ENCODE assay signal across 24 cellular contexts in the genomic region with DNA sequence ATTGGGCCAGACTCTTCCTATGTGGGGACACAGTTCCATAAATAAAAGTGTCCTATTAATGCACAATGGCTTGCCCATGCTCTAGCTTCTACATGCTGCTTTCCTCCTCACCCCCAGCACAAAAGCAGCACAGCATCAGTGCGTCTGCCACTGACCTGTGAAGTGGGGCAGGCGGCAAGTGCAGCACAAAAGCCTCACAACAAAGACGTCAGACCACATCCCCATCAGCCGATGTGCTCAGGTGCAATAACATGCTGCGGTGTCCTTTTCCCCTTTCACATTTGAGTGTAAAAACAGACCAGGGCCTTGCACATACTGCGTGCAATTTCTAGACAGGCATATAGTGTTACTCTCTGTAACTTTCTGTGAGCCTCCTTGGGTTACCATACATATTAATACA. TPM values are rescaled to one million over a fixed set of nuclear protein-coding genes. Genes with fewer than 3 reads are reported as not detected.
DNase-seq lines count a peak whose midpoint lies in the region; ATAC-seq and TF ChIP-seq lines count a peak whose summit lies in the region.
"Had no signal": no experiment of that assay in that cellular context is flagged by ENCODE, and none has a peak within 500 bp of the region (broad histone marks: within the 10 kb centered on the region; RNA-seq: fewer than 3 reads in every experiment).

No MANE protein-coding gene starts in this region.

- TF ChIP-seq CTCF in CD8-positive, alpha-beta T cell (IDR thresholded peaks at IDR 0.05) = no peak
- no peak for TF ChIP-seq CTCF in MM.1S (IDR thresholded peaks at IDR 0.05; ENCODE audit: low read length)

- DNase-seq in CD8-positive, alpha-beta T cell = peak in 4 of 7 experiments; percentile 15 to 68 (median 46)
- DNase-seq in MM.1S (peak; percentile 84), T-helper 17 cell (no peak), NCI-H524 (lab: John Stamatoyannopoulos, UW) (no peak), amniotic stem cell (lab: John Stamatoyannopoulos, UW) (no peak)
- no peak for DNase-seq in naive thymus-derived CD4-positive, alpha-beta T cell
- no peak for DNase-seq in stimulated activated CD4-positive, alpha-beta T cell treated with anti-CD3 and anti-CD28 coated beads, Interleukin-4, amount 100 ng/mL, for 4 hours
- DNase-seq: activated CD4-positive, alpha-beta T cell treated with anti-CD3 and anti-CD28 coated beads for 48 hours; activated effector memory CD4-positive, alpha-beta T cell treated with anti-CD3 and anti-CD28 coated beads, Interleukin-2, amount 50 U/mL, for 16 hours; GF-D8; MG63; NCI-H146; NCI-H226; NCI-H774; OCI-M1; SHP77; stimulated activated naive CD4-positive, alpha-beta T cell treated with Interleukin-2 at 50 U/mL for 16 hours; T-helper 1 cell had no signal

- peaks cover 7% of the 10 kb centered on the region for H3K4me1 ChIP-seq in CD8-positive, alpha-beta T cell (ENCODE audit: insufficient read depth, low read length)
- H3K4me1 ChIP-seq in MM.1S (ENCODE audit: low read length) = peaks cover 6% of the 10 kb centered on the region; the same call in 1 of the 2 replicates
- H3K4me1 ChIP-seq in naive thymus-derived CD4-positive, alpha-beta T cell (ENCODE audit: control insufficient read depth in 2 of 2, insufficient read depth in 2 of 2, low read length in 2 of 2) = no peaks in the 10 kb centered on the region
- H3K4me1 ChIP-seq: HAP-1 had no signal

- peak overlapping the region; percentile 87 for H3K27ac Mint-ChIP-seq in CD8-positive, alpha-beta T cell
- no peak overlapping the region for H3K27ac Mint-ChIP-seq in T-helper 17 cell
- no peak overlapping the region for H3K27ac Mint-ChIP-seq in naive thymus-derived CD4-positive, alpha-beta T cell

- no peak overlapping the region for H3K4me3 ChIP-seq in CD8-positive, alpha-beta T cell (ENCODE audit: low read depth, low read length)
- H3K4me3 ChIP-seq in MM.1S (ENCODE audit: low read length) = no peak overlapping the region
- no peak overlapping the region for H3K4me3 ChIP-seq in naive thymus-derived CD4-positive, alpha-beta T cell (ENCODE audit: low read length)
- H3K4me3 ChIP-seq: HAP-1, K562, MG63, tibial nerve had no signal

- ATAC-seq in CD8-positive, alpha-beta T cell = peak; percentile 78
- ATAC-seq in T-helper 17 cell (peak; percentile 75), GM21423 (IDR thresholded peaks at IDR 0.05; ENCODE audit: unreplicated experiment) (no peak)
- peak; percentile 68 for ATAC-seq in naive thymus-derived CD4-positive, alpha-beta T cell
- ATAC-seq: K562 had no signal

- no peak overlapping the region for H3K4me2 ChIP-seq in MM.1S (ENCODE audit: low read depth, low read length)

- H3K27me3 Mint-ChIP-seq in CD8-positive, alpha-beta T cell (ENCODE audit: low read depth) = peaks cover 11% of the 10 kb centered on the region
- peaks cover 67% of the 10 kb centered on the region for H3K27me3 Mint-ChIP-seq in T-helper 17 cell
- peaks cover 8 to 47% (median 20%) of the 10 kb centered on the region in 5 donors for H3K27me3 Mint-ChIP-seq in naive thymus-derived CD4-positive, alpha-beta T cell

- H3K9me2 ChIP-seq in MM.1S (replicated peaks; ENCODE audit: insufficient read depth, low read length) = no peaks in the 10 kb centered on the region

- intact Hi-C loops in CD8-positive, alpha-beta T cell (cut with DNase I, micrococcal nuclease) = no loop called here
- intact Hi-C loops in naive thymus-derived CD4-positive, alpha-beta T cell (cut with micrococcal nuclease) = no loop called here

- CTCF ChIA-PET in CD8-positive, alpha-beta T cell (lab: Charles Lee) = interaction anchor here (1.7 kb wide), 1 partner anchor 52 kb away, joined by 4 read pairs; no protein-coding TSS in a partner anchor
- CTCF ChIA-PET in naive thymus-derived CD4-positive, alpha-beta T cell (lab: Charles Lee) = no interaction called here

- H4K20me1 ChIP-seq in MM.1S (ENCODE audit: insufficient read depth, low read length) = no peaks in the 10 kb centered on the region

- H2AFZ ChIP-seq in MM.1S (ENCODE audit: low read length) = no peak overlapping the region

- H3F3A ChIP-seq in MM.1S (ENCODE audit: insufficient read depth, low read length) = no peaks in the 10 kb centered on the region; the same call in none of the 2 replicates

- no peaks in the 10 kb centered on the region for H3K36me3 Mint-ChIP-seq in CD8-positive, alpha-beta T cell
- H3K36me3 Mint-ChIP-seq in T-helper 17 cell (ENCODE audit: low read depth) = peaks cover 3% of the 10 kb centered on the region
- no peaks in the 10 kb centered on the region for H3K36me3 Mint-ChIP-seq in naive thymus-derived CD4-positive, alpha-beta T cell
- H3K36me3 Mint-ChIP-seq: CD4-positive, alpha-beta memory T cell had no signal

- H3K79me2 ChIP-seq in MM.1S (ENCODE audit: low read length) = no peaks in the 10 kb centered on the region

- peaks cover 14% of the 10 kb centered on the region for H3K4me1 Mint-ChIP-seq in CD8-positive, alpha-beta T cell (ENCODE audit: low read depth)
- H3K4me1 Mint-ChIP-seq in T-helper 17 cell = peaks cover 15% of the 10 kb centered on the region
- H3K4me1 Mint-ChIP-seq in naive thymus-derived CD4-positive, alpha-beta T cell = peaks cover 0 to 17% (median 4%) of the 10 kb centered on the region in 7 donors

- no peaks in the 10 kb centered on the region for H3K27me3 ChIP-seq in CD8-positive, alpha-beta T cell (ENCODE audit: insufficient read depth, low read length)
- no peaks in the 10 kb centered on the region for H3K27me3 ChIP-seq in MM.1S (replicated peaks; ENCODE audit: insufficient read depth, low read length)
- H3K27me3 ChIP-seq in naive thymus-derived CD4-positive, alpha-beta T cell (ENCODE audit: control insufficient read depth in 2 of 2, insufficient read depth in 2 of 2, low read length in 2 of 2) = no peaks in the 10 kb centered on the region
- H3K27me3 ChIP-seq: MG63, tibial nerve had no signal

- H3K9me3 ChIP-seq in CD8-positive, alpha-beta T cell (ENCODE audit: low read length) = no peaks in the 10 kb centered on the region
- H3K9me3 ChIP-seq in MM.1S (replicated peaks; ENCODE audit: insufficient read depth, low read length) (no peaks in the 10 kb centered on the region), T-helper 17 cell (ENCODE audit: control insufficient read depth, low read length, poor library complexity, severe bottlenecking) (no peaks in the 10 kb centered on the region)
- no peaks in the 10 kb centered on the region for H3K9me3 ChIP-seq in naive thymus-derived CD4-positive, alpha-beta T cell (ENCODE audit: control insufficient read depth in 2 of 3, low read length in 3 of 3)
- H3K9me3 ChIP-seq: HAP-1, MG63, tibial nerve had no signal

- no peaks in the 10 kb centered on the region for H3K9me3 Mint-ChIP-seq in CD8-positive, alpha-beta T cell
- no peaks in the 10 kb centered on the region for H3K9me3 Mint-ChIP-seq in naive thymus-derived CD4-positive, alpha-beta T cell
- H3K9me3 Mint-ChIP-seq: CD4-positive, alpha-beta memory T cell; neural crest cell had no signal

- H3K27ac ChIP-seq in CD8-positive, alpha-beta T cell (ENCODE audit: low read depth, low read length) = peak overlapping the region; percentile 40
- peak overlapping the region; percentile 19; the same call in 1 of the 2 replicates for H3K27ac ChIP-seq in MM.1S (ENCODE audit: low read length)
- no peak overlapping the region for H3K27ac ChIP-seq in naive thymus-derived CD4-positive, alpha-beta T cell (ENCODE audit: low read depth, low read length)
- H3K27ac ChIP-seq: tibial nerve had no signal

- no peaks in the 10 kb centered on the region for H3K36me3 ChIP-seq in CD8-positive, alpha-beta T cell (ENCODE audit: insufficient read depth, low read length)
- no peaks in the 10 kb centered on the region for H3K36me3 ChIP-seq in MM.1S (replicated peaks; ENCODE audit: insufficient read depth, low read length)
- H3K36me3 ChIP-seq in naive thymus-derived CD4-positive, alpha-beta T cell (ENCODE audit: control insufficient read depth in 2 of 3, insufficient read depth in 3 of 3, low read length in 3 of 3) = no peaks in the 10 kb centered on the region
- H3K36me3 ChIP-seq: HAP-1 had no signal

- no peak overlapping the region for H3K4me3 Mint-ChIP-seq in CD8-positive, alpha-beta T cell
- no peak overlapping the region for H3K4me3 Mint-ChIP-seq in T-helper 17 cell
- H3K4me3 Mint-ChIP-seq in naive thymus-derived CD4-positive, alpha-beta T cell = no peak overlapping the region
- H3K4me3 Mint-ChIP-seq: CD4-positive, alpha-beta memory T cell; neural crest cell had no signal

- POLR2A ChIA-PET in CD8-positive, alpha-beta T cell (lab: Charles Lee) = interaction anchor here (1.5 to 1.8 kb wide), 3 partner anchors 9 to 29 kb away, joined by 5 to 10 read pairs (median 7); partner anchors contain the start of gene DKK3
- POLR2A ChIA-PET in naive thymus-derived CD4-positive, alpha-beta T cell (lab: Charles Lee) = no interaction called here

- no peak overlapping the region for H3K9ac ChIP-seq in MM.1S (ENCODE audit: low read length)

RNA-seq across cellular contexts. Expression of gene DKK3, which starts 12.8 kb away (rescaled TPM):
- 1 to 10 TPM; 4.6 to 5.5 TPM for total RNA-seq in CD8-positive, alpha-beta T cell
- 1 to 10 TPM in 1 of 2 donors, under 1 TPM in 1; 0.91 to 1.6 TPM for total RNA-seq in T-helper 17 cell
- total RNA-seq in naive thymus-derived CD4-positive, alpha-beta T cell = 1 to 10 TPM in 1 of 5 experiments, under 1 TPM in 1, not detected in 3; 0.32 to 1.4 TPM
- polyA plus RNA-seq in naive thymus-derived CD4-positive, alpha-beta T cell = under 1 TPM in 1 of 2 donors, not detected in 1; 0.38 TPM

Comparison
In these comparisons a context has a peak if more than half of its experiments do, and no peak if none do; other contexts are left out.
1. DNase-seq: peak in CD8-positive, alpha-beta T cell (4 of 7) and MM.1S (single experiment); none in T-helper 17 cell (0 of 3), naive thymus-derived CD4-positive, alpha-beta T cell (0 of 9), NCI-H524 (0 of 2), stimulated activated CD4-positive, alpha-beta T cell treated with anti-CD3 and anti-CD28 coated beads, Interleukin-4, amount 100 ng/mL, for 4 hours (0 of 2) and amniotic stem cell (single experiment).